Comparison of ENCODE assay signal across 3 cellular contexts in genomic region chr11:78850078-78850477, GRCh38.
"Had no signal": no experiment of that assay in that cellular context is flagged by ENCODE, and none has a peak within 500 bp of the region (broad histone marks: within the 10 kb centered on the region; RNA-seq: fewer than 3 reads in every experiment).

No MANE protein-coding gene starts in this region.

- H3K4me3 ChIP-seq: GM12878 had no signal

- DNase-seq: GDM1, GF-D8 had no signal

- ATAC-seq: GM12878 had no signal
